ENCODE assay signal across 17 cellular contexts in genomic region chr20:33016581-33017109, GRCh38. TPM values are rescaled to one million over a fixed set of nuclear protein-coding genes. Genes with fewer than 3 reads are reported as not detected.
DNase-seq lines count a peak whose midpoint lies in the region; ATAC-seq and TF ChIP-seq lines count a peak whose summit lies in the region.
"Had no signal": no experiment of that assay in that cellular context is flagged by ENCODE, and none has a peak within 500 bp of the region (broad histone marks: within the 10 kb centered on the region; RNA-seq: fewer than 3 reads in every experiment).

No MANE protein-coding gene starts in this region.

- intact Hi-C loops in upper lobe of right lung (cut with DNase I) = no loop called here
- intact Hi-C loops in activated T-helper 2 cell treated with anti-CD3 and anti-CD28 coated beads, Interferon-gamma antibody, Interleukin-2, Interleukin-4, amounts not matched to agents 10 μg/mL and 5 μg/mL and 100 μg/mL, durations not matched to agents 14 hours and 24 hours and 36 hours (cut with micrococcal nuclease) = no loop called here

- H3K4me1 ChIP-seq in RWPE2 (ENCODE audit: insufficient read depth, poor library complexity, severe bottlenecking) (no peaks in the 10 kb centered on the region), upper lobe of right lung (no peaks in the 10 kb centered on the region)

- H3K9me3 Mint-ChIP-seq in activated naive CD4-positive, alpha-beta T cell treated with anti-CD3 and anti-CD28 coated beads, Interleukin-2, amount 50 U/mL, for 72 hours = no peaks in the 10 kb centered on the region
- H3K9me3 Mint-ChIP-seq in nephron progenitor cell = no peaks in the 10 kb centered on the region
- H3K9me3 Mint-ChIP-seq in activated T-helper 2 cell treated with anti-CD3 and anti-CD28 coated beads, Interferon-gamma antibody, Interleukin-2, Interleukin-4, amounts not matched to agents 10 μg/mL and 5 μg/mL and 100 μg/mL, durations not matched to agents 14 hours and 24 hours and 36 hours = no peaks in the 10 kb centered on the region
- H3K9me3 Mint-ChIP-seq: CD4-positive, alpha-beta memory T cell; GM23338 had no signal

- no peaks in the 10 kb centered on the region for H3K36me3 Mint-ChIP-seq in activated naive CD4-positive, alpha-beta T cell treated with anti-CD3 and anti-CD28 coated beads, Interleukin-2, amount 50 U/mL, for 72 hours
- no peaks in the 10 kb centered on the region for H3K36me3 Mint-ChIP-seq in nephron progenitor cell (ENCODE audit: low read depth)
- H3K36me3 Mint-ChIP-seq in activated T-helper 2 cell treated with anti-CD3 and anti-CD28 coated beads, Interferon-gamma antibody, Interleukin-2, Interleukin-4, amounts not matched to agents 10 μg/mL and 5 μg/mL and 100 μg/mL, durations not matched to agents 14 hours and 24 hours and 36 hours (ENCODE audit: low read depth) = no peaks in the 10 kb centered on the region
- H3K36me3 Mint-ChIP-seq: CD4-positive, alpha-beta memory T cell had no signal

- no peak for TF ChIP-seq CTCF in RWPE2 (IDR thresholded peaks at IDR 0.05; ENCODE audit: poor library complexity, severe bottlenecking)
- no peak for TF ChIP-seq CTCF in nephron progenitor cell (IDR thresholded peaks at IDR 0.05)
- no peak for TF ChIP-seq CTCF in upper lobe of right lung (IDR thresholded peaks at IDR 0.05)

- H3K27ac Mint-ChIP-seq in activated naive CD4-positive, alpha-beta T cell treated with anti-CD3 and anti-CD28 coated beads, Interleukin-2, amount 50 U/mL, for 72 hours = peak overlapping the region; percentile 75 to 88
- H3K27ac Mint-ChIP-seq in nephron progenitor cell = peak overlapping the region; percentile 16
- no peak overlapping the region for H3K27ac Mint-ChIP-seq in activated T-helper 2 cell treated with anti-CD3 and anti-CD28 coated beads, Interferon-gamma antibody, Interleukin-2, Interleukin-4, amounts not matched to agents 10 μg/mL and 5 μg/mL and 100 μg/mL, durations not matched to agents 14 hours and 24 hours and 36 hours
- H3K27ac Mint-ChIP-seq: B cell, GM23338 had no signal

- H3K4me1 Mint-ChIP-seq in nephron progenitor cell = peaks cover 20% of the 10 kb centered on the region
- H3K4me1 Mint-ChIP-seq in activated T-helper 2 cell treated with anti-CD3 and anti-CD28 coated beads, Interferon-gamma antibody, Interleukin-2, Interleukin-4, amounts not matched to agents 10 μg/mL and 5 μg/mL and 100 μg/mL, durations not matched to agents 14 hours and 24 hours and 36 hours (ENCODE audit: low read depth) = no peaks in the 10 kb centered on the region
- H3K4me1 Mint-ChIP-seq: B cell had no signal

- H3K36me3 ChIP-seq in RWPE2 (ENCODE audit: low read depth) (no peaks in the 10 kb centered on the region), upper lobe of right lung (no peaks in the 10 kb centered on the region)

- H3K9me3 ChIP-seq in RWPE2 (ENCODE audit: severe bottlenecking) (no peaks in the 10 kb centered on the region), upper lobe of right lung (no peaks in the 10 kb centered on the region)

- no peak overlapping the region for H3K27ac ChIP-seq in RWPE2 (ENCODE audit: poor library complexity, severe bottlenecking)
- no peak overlapping the region for H3K27ac ChIP-seq in upper lobe of right lung

- H3K27me3 Mint-ChIP-seq in nephron progenitor cell (ENCODE audit: low read depth, poor library complexity) = peaks cover 46% of the 10 kb centered on the region
- peaks cover 3% of the 10 kb centered on the region for H3K27me3 Mint-ChIP-seq in activated T-helper 2 cell treated with anti-CD3 and anti-CD28 coated beads, Interferon-gamma antibody, Interleukin-2, Interleukin-4, amounts not matched to agents 10 μg/mL and 5 μg/mL and 100 μg/mL, durations not matched to agents 14 hours and 24 hours and 36 hours (ENCODE audit: low read depth)
- H3K27me3 Mint-ChIP-seq: CD4-positive, alpha-beta memory T cell had no signal

- H3K4me3 ChIP-seq in RWPE2 (ENCODE audit: severe bottlenecking) (no peak overlapping the region), upper lobe of right lung (no peak overlapping the region)
- H3K4me3 ChIP-seq: GM23338 had no signal

- DNase-seq in activated naive CD4-positive, alpha-beta T cell treated with anti-CD3 and anti-CD28 coated beads, Interleukin-2, amount 50 U/mL, for 72 hours (ENCODE audit: low spot score in 2 of 2) = no peak
- no peak for DNase-seq in activated naive CD4-positive, alpha-beta T cell treated with Interleukin-2 at 50 U/mL for 16 hours
- peak; percentile 70 for DNase-seq in RWPE2 (ENCODE audit: low spot score)
- DNase-seq in nephron progenitor cell = no peak
- DNase-seq in upper lobe of right lung = peak; percentile 46
- DNase-seq in activated T-helper 2 cell treated with anti-CD3 and anti-CD28 coated beads, Interferon-gamma antibody, Interleukin-2, Interleukin-4, amounts not matched to agents 10 μg/mL and 5 μg/mL and 100 μg/mL, durations not matched to agents 14 hours and 24 hours and 36 hours (ENCODE audit: low spot score) = no peak
- DNase-seq in COLO668 (lab: John Stamatoyannopoulos, UW; ENCODE audit: unreplicated experiment) = no peak
- DNase-seq: C1 segment of cervical spinal cord; CD4-positive, alpha-beta memory T cell; COR-L47; DMS153; DMS79 treated with DMSO at 0.1 percent for 48 hours; EL; H7 had no signal

- peaks cover 25% of the 10 kb centered on the region for H3K27me3 ChIP-seq in RWPE2 (ENCODE audit: insufficient read depth, poor library complexity, severe bottlenecking)
- no peaks in the 10 kb centered on the region for H3K27me3 ChIP-seq in upper lobe of right lung

- ATAC-seq in activated naive CD4-positive, alpha-beta T cell treated with anti-CD3 and anti-CD28 coated beads, Interleukin-2, amount 50 U/mL, for 72 hours = no peak
- ATAC-seq in RWPE2 (ENCODE audit: low read depth) (0 out of 3 replicates have a peak, but pooled peaks have one; percentile 7), upper lobe of right lung (no peak)
- ATAC-seq: GM23338 had no signal

- no peak overlapping the region for H3K4me3 Mint-ChIP-seq in nephron progenitor cell
- no peak overlapping the region for H3K4me3 Mint-ChIP-seq in activated T-helper 2 cell treated with anti-CD3 and anti-CD28 coated beads, Interferon-gamma antibody, Interleukin-2, Interleukin-4, amounts not matched to agents 10 μg/mL and 5 μg/mL and 100 μg/mL, durations not matched to agents 14 hours and 24 hours and 36 hours (ENCODE audit: low read depth)
- H3K4me3 Mint-ChIP-seq: B cell; CD4-positive, alpha-beta memory T cell; GM23338 had no signal

RNA-seq across cellular contexts. Expression of gene BPIFB2, which starts 9.1 kb away (rescaled TPM):
- not detected for total RNA-seq in activated naive CD4-positive, alpha-beta T cell treated with anti-CD3 and anti-CD28 coated beads, Interleukin-2, amount 50 U/mL, for 72 hours
- not detected for total RNA-seq in upper lobe of right lung
- total RNA-seq in activated T-helper 2 cell treated with anti-CD3 and anti-CD28 coated beads, Interferon-gamma antibody, Interleukin-2, Interleukin-4, amounts not matched to agents 10 μg/mL and 5 μg/mL and 100 μg/mL, durations not matched to agents 14 hours and 24 hours and 36 hours = not detected in 2 replicates
- total RNA-seq: B cell; CD4-positive, alpha-beta memory T cell; GM23338; H7; HT1080 had no signal

RNA-seq across cellular contexts. Expression of gene SUN5, which starts 12.4 kb away (rescaled TPM):
- not detected for total RNA-seq in activated naive CD4-positive, alpha-beta T cell treated with anti-CD3 and anti-CD28 coated beads, Interleukin-2, amount 50 U/mL, for 72 hours
- not detected for total RNA-seq in upper lobe of right lung
- total RNA-seq in activated T-helper 2 cell treated with anti-CD3 and anti-CD28 coated beads, Interferon-gamma antibody, Interleukin-2, Interleukin-4, amounts not matched to agents 10 μg/mL and 5 μg/mL and 100 μg/mL, durations not matched to agents 14 hours and 24 hours and 36 hours = not detected in 2 replicates
- total RNA-seq: B cell; CD4-positive, alpha-beta memory T cell; GM23338; H7; HT1080 had no signal

RNA-seq across cellular contexts. Expression of gene BPIFB6, which starts 14.8 kb away (rescaled TPM):
- not detected for total RNA-seq in activated naive CD4-positive, alpha-beta T cell treated with anti-CD3 and anti-CD28 coated beads, Interleukin-2, amount 50 U/mL, for 72 hours
- total RNA-seq in upper lobe of right lung = not detected
- total RNA-seq in activated T-helper 2 cell treated with anti-CD3 and anti-CD28 coated beads, Interferon-gamma antibody, Interleukin-2, Interleukin-4, amounts not matched to agents 10 μg/mL and 5 μg/mL and 100 μg/mL, durations not matched to agents 14 hours and 24 hours and 36 hours = not detected in 2 replicates
- total RNA-seq: B cell; CD4-positive, alpha-beta memory T cell; GM23338; H7; HT1080 had no signal

RNA-seq across cellular contexts. Expression of gene BPIFB3, which starts 37.1 kb away (rescaled TPM):
- not detected for total RNA-seq in activated naive CD4-positive, alpha-beta T cell treated with anti-CD3 and anti-CD28 coated beads, Interleukin-2, amount 50 U/mL, for 72 hours
- total RNA-seq in upper lobe of right lung = not detected
- total RNA-seq in activated T-helper 2 cell treated with anti-CD3 and anti-CD28 coated beads, Interferon-gamma antibody, Interleukin-2, Interleukin-4, amounts not matched to agents 10 μg/mL and 5 μg/mL and 100 μg/mL, durations not matched to agents 14 hours and 24 hours and 36 hours = not detected in 2 replicates
- total RNA-seq: B cell; CD4-positive, alpha-beta memory T cell; GM23338; H7; HT1080 had no signal

Comparison
In these comparisons a context has a peak if more than half of its experiments do, and no peak if none do; other contexts are left out.
1. DNase-seq: peak in RWPE2 (single experiment) and upper lobe of right lung (single experiment); none in activated naive CD4-positive, alpha-beta T cell treated with anti-CD3 and anti-CD28 coated beads, Interleukin-2, amount 50 U/mL, for 72 hours (0 of 2), activated naive CD4-positive, alpha-beta T cell treated with Interleukin-2 at 50 U/mL for 16 hours (single experiment), nephron progenitor cell (single experiment), activated T-helper 2 cell treated with anti-CD3 and anti-CD28 coated beads, Interferon-gamma antibody, Interleukin-2, Interleukin-4, amounts not matched to agents 10 μg/mL and 5 μg/mL and 100 μg/mL, durations not matched to agents 14 hours and 24 hours and 36 hours (single experiment) and COLO668 (single experiment).